In the genomic region with DNA sequence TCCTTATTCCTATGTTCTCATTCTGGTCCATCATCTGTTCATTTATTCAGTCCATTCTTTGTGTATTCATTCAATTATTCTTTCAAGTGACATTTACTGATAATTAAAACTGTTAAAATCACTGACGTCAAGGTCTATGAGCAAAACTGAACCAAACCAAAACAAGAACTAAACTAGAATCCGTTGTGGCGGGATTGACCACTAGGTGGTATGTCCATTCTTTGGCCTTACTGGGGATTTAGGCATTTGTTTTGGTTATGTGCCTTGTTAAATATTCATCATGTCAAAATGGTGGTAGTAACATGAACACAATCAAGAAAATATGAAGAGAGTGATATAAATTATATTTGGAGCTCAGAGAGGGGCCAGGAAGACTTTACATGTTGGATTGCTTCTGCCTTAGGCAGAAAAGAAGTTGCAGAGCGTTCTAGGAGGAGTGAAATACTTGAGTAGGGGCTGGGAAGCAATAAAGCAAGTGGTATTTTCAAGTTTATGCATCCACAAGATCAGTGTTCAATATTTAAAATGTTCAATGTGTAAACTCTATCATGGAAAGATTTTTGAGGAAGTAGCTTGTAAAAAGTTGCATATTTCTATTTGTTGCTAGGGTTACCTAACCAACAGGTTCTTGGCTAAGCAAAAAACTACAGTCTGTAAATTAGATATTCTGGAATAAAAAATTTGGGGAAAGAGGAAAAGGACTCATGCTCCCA, we compare ENCODE assay signal across 10 cellular contexts.
DNase-seq lines count a peak whose midpoint lies in the region; ATAC-seq and TF ChIP-seq lines count a peak whose summit lies in the region.
"Had no signal": no experiment of that assay in that cellular context is flagged by ENCODE, and none has a peak within 500 bp of the region (broad histone marks: within the 10 kb centered on the region; RNA-seq: fewer than 3 reads in every experiment).

No MANE protein-coding gene starts in this region.

- H3K36me3 Mint-ChIP-seq in nephron progenitor cell (ENCODE audit: low read depth): no peaks in the 10 kb centered on the region
- H3K36me3 Mint-ChIP-seq: naive thymus-derived CD4-positive, alpha-beta T cell had no signal

- peak; percentile 5 for DNase-seq in ELF-1 (ENCODE audit: low read depth, low spot score)
- DNase-seq in NCI-H69 (lab: John Stamatoyannopoulos, UW): peak; percentile 9
- peak; percentile 50 for DNase-seq in choroid plexus epithelial cell (ENCODE audit: low read depth)
- DNase-seq in nephron progenitor cell: no peak
- no peak for DNase-seq in kidney tubule cell (ENCODE audit: low spot score)
- DNase-seq: activated T-cell treated with anti-CD3 and anti-CD28 coated beads, Interleukin-2, amount 50 U/mL, for 1 hour; naive thymus-derived CD4-positive, alpha-beta T cell had no signal

- no peak for TF ChIP-seq POLR2A in GM18505 (IDR thresholded peaks at IDR 0.05; ENCODE audit: borderline replicate concordance, extremely low read depth, insufficient read depth, insufficient read length)

- no peak overlapping the region for H3K4me3 Mint-ChIP-seq in nephron progenitor cell
- H3K4me3 Mint-ChIP-seq: naive thymus-derived CD4-positive, alpha-beta T cell had no signal

- H3K27ac Mint-ChIP-seq in nephron progenitor cell: no peak overlapping the region
- H3K27ac Mint-ChIP-seq: naive thymus-derived CD4-positive, alpha-beta T cell had no signal

- H3K9me3 Mint-ChIP-seq in nephron progenitor cell: no peaks in the 10 kb centered on the region
- H3K9me3 Mint-ChIP-seq: naive thymus-derived CD4-positive, alpha-beta T cell had no signal

- peaks cover 14% of the 10 kb centered on the region for H3K27me3 Mint-ChIP-seq in nephron progenitor cell (ENCODE audit: low read depth, poor library complexity)

- ATAC-seq in HG03045 (IDR thresholded peaks at IDR 0.05; ENCODE audit: unreplicated experiment) (no peak), GM19452 (IDR thresholded peaks at IDR 0.05; ENCODE audit: unreplicated experiment) (no peak), GM18505 (IDR thresholded peaks at IDR 0.05; ENCODE audit: unreplicated experiment) (no peak)
- ATAC-seq: naive thymus-derived CD4-positive, alpha-beta T cell had no signal

- TF ChIP-seq CTCF in choroid plexus epithelial cell (conservative IDR thresholded peaks at IDR 0.05; ENCODE audit: low read depth, low read length) (peak; percentile 62), nephron progenitor cell (IDR thresholded peaks at IDR 0.05) (peak; percentile 39)

- peaks cover 11% of the 10 kb centered on the region for H3K4me1 Mint-ChIP-seq in nephron progenitor cell

- no peak overlapping the region for H3K4me3 ChIP-seq in choroid plexus epithelial cell (ENCODE audit: low read depth, low read length)

Comparison
In these comparisons a context has a peak if more than half of its experiments do, and no peak if none do; other contexts are left out.
1. DNase-seq: peak in ELF-1 (single experiment), NCI-H69 (single experiment) and choroid plexus epithelial cell (single experiment); none in nephron progenitor cell (single experiment) and kidney tubule cell (single experiment).